Comparison of ENCODE assay signal across 17 cellular contexts in the genomic region with DNA sequence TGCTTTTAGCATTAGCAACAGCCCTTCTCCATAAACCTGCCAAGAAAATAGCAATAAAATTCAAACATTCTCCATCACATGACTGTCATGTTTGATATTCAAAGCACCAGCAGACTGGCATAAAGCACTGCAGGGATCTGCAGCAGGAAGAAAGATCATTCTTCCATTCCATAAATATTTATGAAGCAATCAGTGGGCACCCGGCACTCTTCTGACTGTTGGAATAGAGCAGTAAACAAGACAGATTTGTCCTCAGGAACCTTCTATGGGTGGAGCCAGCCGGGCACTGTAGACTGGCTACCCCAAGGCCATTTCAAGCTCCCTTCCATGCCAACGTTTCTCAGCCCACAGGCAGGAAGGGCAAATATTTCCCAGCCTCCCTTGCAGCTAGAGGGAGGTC. TPM values are rescaled to one million over a fixed set of nuclear protein-coding genes. Genes with fewer than 3 reads are reported as not detected.
DNase-seq lines count a peak whose midpoint lies in the region; ATAC-seq and TF ChIP-seq lines count a peak whose summit lies in the region.
"Had no signal": no experiment of that assay in that cellular context is flagged by ENCODE, and none has a peak within 500 bp of the region (broad histone marks: within the 10 kb centered on the region; RNA-seq: fewer than 3 reads in every experiment).

No MANE protein-coding gene starts in this region.

- H3K36me3 Mint-ChIP-seq in naive thymus-derived CD8-positive, alpha-beta T cell: no peaks in the 10 kb centered on the region

- intact Hi-C loops in uterus (cut with DNase I; ENCODE audit: low total_unique reads): no loop called here

- no peaks in the 10 kb centered on the region for H3K4me1 Mint-ChIP-seq in naive thymus-derived CD8-positive, alpha-beta T cell

- TF ChIP-seq POLR2A in uterus (IDR thresholded peaks at IDR 0.05): no peak

- peaks cover 0 to 31% (median 13%) of the 10 kb centered on the region in 5 donors for H3K27me3 Mint-ChIP-seq in naive thymus-derived CD8-positive, alpha-beta T cell

- H3K4me3 Mint-ChIP-seq in naive thymus-derived CD8-positive, alpha-beta T cell: no peak overlapping the region

- no peaks in the 10 kb centered on the region for H3K27me3 ChIP-seq in MG63
- H3K27me3 ChIP-seq in neuron (ENCODE audit: insufficient read depth, low read length): no peaks in the 10 kb centered on the region
- H3K27me3 ChIP-seq in uterus: no peaks in the 10 kb centered on the region
- H3K27me3 ChIP-seq: BLaER1 treated with 17β-estradiol and CSF1 and Interleukin-3, amounts not matched to agents 10 nM and 100 nM; Peyer's patch had no signal

- H3K9me3 Mint-ChIP-seq in naive thymus-derived CD8-positive, alpha-beta T cell: no peaks in the 10 kb centered on the region

- H3K36me3 ChIP-seq in MG63 (no peaks in the 10 kb centered on the region), neuron (ENCODE audit: insufficient read depth, low read length) (no peaks in the 10 kb centered on the region), uterus (no peaks in the 10 kb centered on the region)
- H3K36me3 ChIP-seq: BLaER1 treated with 17β-estradiol and CSF1 and Interleukin-3, amounts not matched to agents 10 nM and 100 nM; Peyer's patch had no signal

- H3K9me3 ChIP-seq in MG63 (peaks cover 9% of the 10 kb centered on the region), neuron (ENCODE audit: low read length) (no peaks in the 10 kb centered on the region), uterus (no peaks in the 10 kb centered on the region)

- TF ChIP-seq CTCF in uterus (IDR thresholded peaks at IDR 0.05): no peak

- no peak overlapping the region for H3K4me3 ChIP-seq in MG63
- no peak overlapping the region for H3K4me3 ChIP-seq in neuron (ENCODE audit: low read length)
- no peak overlapping the region for H3K4me3 ChIP-seq in uterus
- H3K4me3 ChIP-seq: BLaER1 treated with 17β-estradiol and CSF1 and Interleukin-3, amounts not matched to agents 10 nM and 100 nM; Peyer's patch had no signal

- H3K27ac Mint-ChIP-seq in naive thymus-derived CD8-positive, alpha-beta T cell: no peak overlapping the region

- H3K4me1 ChIP-seq in neuron (ENCODE audit: insufficient read depth, low read length) (peaks cover 7% of the 10 kb centered on the region), uterus (no peaks in the 10 kb centered on the region)
- H3K4me1 ChIP-seq: Peyer's patch had no signal

- peak overlapping the region; percentile 59 for H3K27ac ChIP-seq in temporal lobe (ENCODE audit: low read depth, low read length)
- H3K27ac ChIP-seq in uterus: no peak overlapping the region
- H3K27ac ChIP-seq: BLaER1 treated with 17β-estradiol and CSF1 and Interleukin-3, amounts not matched to agents 10 nM and 100 nM; Peyer's patch had no signal

- ATAC-seq in GM21360 (IDR thresholded peaks at IDR 0.05; ENCODE audit: unreplicated experiment): no peak
- no peak for ATAC-seq in naive thymus-derived CD8-positive, alpha-beta T cell

- H2AFZ ChIP-seq in neuron (ENCODE audit: low read depth, low read length): peak overlapping the region; percentile 21

- peak; percentile 94 for DNase-seq in MG63
- peak; percentile 16 for DNase-seq in cerebellar cortex (ENCODE audit: low spot score)
- DNase-seq in uterus: no peak
- no peak for DNase-seq in naive thymus-derived CD8-positive, alpha-beta T cell
- DNase-seq: HCEC 1CT, NCI-H1092, NCI-H1694, NCI-H446, NCI-H774, Peyer's patch, Right ventricle myocardium superior had no signal

- POLR2A ChIA-PET in naive thymus-derived CD8-positive, alpha-beta T cell (lab: Charles Lee): no interaction called here

RNA-seq across cellular contexts. Expression of a gene that starts 25.5 kb away (rescaled TPM):
- total RNA-seq in MG63 (2014; rRNA removed; shearing (Covaris generic); ENCODE audit: low replicate concordance): 8.9 and 17.7 TPM in 2 replicates
- total RNA-seq in temporal lobe (6.6 TPM), uterus (10 to 100 TPM in 1 of 4 donors, 1 to 10 TPM in 3; 2.1 to 15.6 (median 5.3) TPM)
- total RNA-seq in naive thymus-derived CD8-positive, alpha-beta T cell: 1 to 10 TPM; 1.6 to 2.7 TPM
- polyA plus RNA-seq in naive thymus-derived CD8-positive, alpha-beta T cell: under 1 TPM in 2 of 3 donors, not detected in 1; 0.39 to 0.74 TPM

RNA-seq across cellular contexts. Expression of a gene that starts 41.2 kb away (rescaled TPM):
- not detected in 2 replicates for total RNA-seq in MG63 (2014; rRNA removed; shearing (Covaris generic); ENCODE audit: low replicate concordance)
- total RNA-seq in temporal lobe (not detected), uterus (not detected)
- total RNA-seq in naive thymus-derived CD8-positive, alpha-beta T cell: not detected
- not detected for polyA plus RNA-seq in naive thymus-derived CD8-positive, alpha-beta T cell
- total RNA-seq: Daoy, Peyer's patch, Right ventricle myocardium superior had no signal
- polyA plus RNA-seq: AG04450 had no signal

Comparison
In these comparisons a context has a peak if more than half of its experiments do, and no peak if none do; other contexts are left out.
1. DNase-seq: peak in MG63 (single experiment) and cerebellar cortex (single experiment); none in uterus (0 of 2) and naive thymus-derived CD8-positive, alpha-beta T cell (0 of 10).